Comparison of ENCODE assay signal across 22 cellular contexts in the genomic region with DNA sequence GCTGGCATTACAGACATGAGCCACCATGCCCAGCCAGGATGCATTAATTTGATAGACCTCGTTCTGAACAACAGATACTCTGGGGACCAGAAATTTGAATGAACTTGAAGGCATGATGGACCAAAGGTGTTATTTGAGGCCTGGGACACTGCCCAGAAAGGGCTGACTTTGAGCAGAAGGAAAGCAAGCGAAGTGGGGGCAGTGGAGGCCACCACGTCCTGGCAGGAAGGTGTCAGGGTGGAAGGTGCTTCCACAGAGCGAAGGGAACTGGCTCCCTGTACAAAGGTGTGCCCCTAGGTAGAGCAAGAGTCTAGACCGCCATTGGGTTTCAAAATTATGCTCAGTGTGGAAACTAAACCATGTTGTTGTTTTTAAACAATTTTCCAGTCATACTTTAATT.
"Had no signal": no experiment of that assay in that cellular context is flagged by ENCODE, and none has a peak within 500 bp of the region (broad histone marks: within the 10 kb centered on the region; RNA-seq: fewer than 3 reads in every experiment).

No MANE protein-coding gene starts in this region.

- H3K9me3 Mint-ChIP-seq: activated naive CD4-positive, alpha-beta T cell treated with anti-CD3 and anti-CD28 coated beads, Interleukin-2, amount 50 U/mL, for 24 hours; activated T-cell treated with anti-CD3 and anti-CD28 coated beads, Interleukin-2, amount 50 U/mL, for 24 hours; activated T-helper 1 cell treated with anti-CD3 and anti-CD28 coated beads, Interleukin-12 subunit alpha, Interleukin-12 subunit beta, Interleukin-2, Interleukin-4 antibody, amounts not matched to agents 30 ng/mL and 10 ng/mL and 1 ng/mL, durations not matched to agents 14 hours and 24 hours and 36 hours had no signal

- H3K27me3 Mint-ChIP-seq: activated CD4-positive, alpha-beta T cell treated with anti-CD3 and anti-CD28 coated beads for 36 hours; activated CD8-positive, alpha-beta memory T cell treated with anti-CD3 and anti-CD28 coated beads, Interleukin-2, amount 10 ng/mL, durations not matched to agents 7 days and 5 days; activated naive CD4-positive, alpha-beta T cell treated with anti-CD3 and anti-CD28 coated beads, Interleukin-2, amount 50 U/mL, for 24 hours; activated T-cell treated with anti-CD3 and anti-CD28 coated beads, Interleukin-2, amount 50 U/mL, for 24 hours; T-helper 17 cell had no signal

- H3K4me3 Mint-ChIP-seq: activated CD4-positive, alpha-beta T cell treated with anti-CD3 and anti-CD28 coated beads for 36 hours; activated CD8-positive, alpha-beta memory T cell treated with anti-CD3 and anti-CD28 coated beads, Interleukin-2, amount 10 ng/mL, durations not matched to agents 7 days and 5 days; activated naive CD4-positive, alpha-beta T cell treated with anti-CD3 and anti-CD28 coated beads, Interleukin-2, amount 50 U/mL, for 24 hours; activated T-cell treated with anti-CD3 and anti-CD28 coated beads, Interleukin-2, amount 50 U/mL, for 24 hours; activated T-helper 1 cell treated with anti-CD3 and anti-CD28 coated beads, Interleukin-12 subunit alpha, Interleukin-12 subunit beta, Interleukin-2, Interleukin-4 antibody, amounts not matched to agents 30 ng/mL and 10 ng/mL and 1 ng/mL, durations not matched to agents 14 hours and 24 hours and 36 hours; T-helper 17 cell had no signal

- ATAC-seq: activated CD4-positive, alpha-beta T cell treated with anti-CD3 and anti-CD28 coated beads for 36 hours; activated CD8-positive, alpha-beta memory T cell treated with anti-CD3 and anti-CD28 coated beads, Interleukin-2, amount 10 ng/mL, durations not matched to agents 7 days and 5 days; T-helper 17 cell had no signal

- H3K36me3 ChIP-seq: brain microvascular endothelial cell, cardiac muscle cell had no signal

- DNase-seq: activated CD4-positive, alpha-beta T cell treated with anti-CD3 and anti-CD28 coated beads for 36 hours; activated CD8-positive, alpha-beta memory T cell treated with anti-CD3 and anti-CD28 coated beads, Interleukin-2, amount 10 ng/mL, durations not matched to agents 7 days and 5 days; activated effector memory CD4-positive, alpha-beta T cell treated with Interleukin-2 at 50 U/mL for 16 hours; activated naive CD4-positive, alpha-beta T cell; activated T-cell treated with anti-CD3 and anti-CD28 coated beads, Interleukin-2, amount 50 U/mL, for 24 hours; amygdala; brain microvascular endothelial cell; MM.1S; NCI-H1105; NCI-H1436; NCI-H1694 treated with DMSO at 0.1 percent for 48 hours; NCI-H2029 treated with DMSO at 0.1 percent for 48 hours; NCI-H345; NCI-H510A; NCI-H526 treated with DMSO at 0.1 percent for 48 hours; NCI-H82; SIG-M5; T-helper 17 cell; T-helper 9 cell had no signal

- H3K27ac ChIP-seq: brain microvascular endothelial cell, cardiac muscle cell had no signal

- H3K27ac Mint-ChIP-seq: activated CD4-positive, alpha-beta T cell treated with anti-CD3 and anti-CD28 coated beads for 36 hours; activated CD8-positive, alpha-beta memory T cell treated with anti-CD3 and anti-CD28 coated beads, Interleukin-2, amount 10 ng/mL, durations not matched to agents 7 days and 5 days; activated naive CD4-positive, alpha-beta T cell treated with anti-CD3 and anti-CD28 coated beads, Interleukin-2, amount 50 U/mL, for 24 hours; activated T-cell treated with anti-CD3 and anti-CD28 coated beads, Interleukin-2, amount 50 U/mL, for 24 hours; activated T-helper 1 cell treated with anti-CD3 and anti-CD28 coated beads, Interleukin-12 subunit alpha, Interleukin-12 subunit beta, Interleukin-2, Interleukin-4 antibody, amounts not matched to agents 30 ng/mL and 10 ng/mL and 1 ng/mL, durations not matched to agents 14 hours and 24 hours and 36 hours; T-helper 17 cell had no signal

- H3K27me3 ChIP-seq: brain microvascular endothelial cell, cardiac muscle cell had no signal

- H3K4me3 ChIP-seq: cardiac muscle cell had no signal

- H3K36me3 Mint-ChIP-seq: activated CD8-positive, alpha-beta memory T cell treated with anti-CD3 and anti-CD28 coated beads, Interleukin-2, amount 10 ng/mL, durations not matched to agents 7 days and 5 days had no signal
